ENCODE assay signal across 8 cellular contexts in the genomic region with DNA sequence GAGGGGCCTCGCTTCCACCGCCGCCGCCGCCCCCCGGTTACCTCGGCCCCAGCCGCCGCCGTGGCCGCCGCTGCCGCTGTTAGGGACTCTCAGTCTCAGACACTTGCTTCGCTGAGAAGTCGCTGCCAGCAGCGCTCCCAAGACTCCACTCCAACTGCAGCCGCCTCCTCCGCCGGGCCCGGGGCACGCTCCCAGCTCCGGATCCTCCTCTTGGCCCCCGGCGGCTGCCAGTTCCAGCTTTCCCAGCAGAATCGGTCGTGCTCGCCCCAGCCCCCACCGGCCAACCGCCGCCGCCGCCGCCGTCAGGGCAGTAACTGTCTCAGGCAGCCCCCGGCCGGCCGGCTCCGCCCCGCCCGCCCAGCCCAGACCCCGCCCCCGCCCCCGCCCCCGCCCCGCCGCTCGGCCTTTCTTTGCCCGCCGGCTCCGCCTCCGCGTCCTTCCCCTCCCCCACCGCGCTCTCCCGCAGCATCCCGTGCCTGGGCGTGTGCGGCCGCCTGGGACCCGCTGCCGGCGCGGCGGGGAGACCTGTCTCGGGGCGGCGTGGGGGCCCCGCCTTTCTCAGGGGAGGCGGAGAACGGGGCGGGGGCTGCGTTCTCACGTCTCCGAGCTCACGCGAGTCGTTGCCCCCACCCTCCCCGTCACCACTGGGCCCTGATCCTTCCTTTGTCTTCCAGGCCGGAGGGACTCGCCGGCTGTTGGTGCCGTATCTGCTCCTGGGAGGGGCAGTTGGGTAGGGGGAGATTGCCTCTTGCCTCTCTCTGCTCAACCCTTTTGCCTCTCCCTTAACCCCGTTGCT. TPM values are rescaled to one million over a fixed set of nuclear protein-coding genes. Genes with fewer than 3 reads are reported as not detected.
DNase-seq lines count a peak whose midpoint lies in the region; ATAC-seq and TF ChIP-seq lines count a peak whose summit lies in the region.

ANKRD50 (minus strand) TSS at position 316 of the 796 bp plus-strand sequence. CDS start 2,221 bp downstream, outside the sequence.

- H3K27me3 Mint-ChIP-seq in natural killer cell (ENCODE audit: low read depth in 2 of 2) = no peaks in the 10 kb centered on the region
- H3K27me3 Mint-ChIP-seq in stimulated activated naive CD8-positive, alpha-beta T cell treated with anti-CD3 and anti-CD28 coated beads, Interleukin-15, Interleukin-2, amounts not matched to agents 100 ng/mL and 50 ng/mL, for 24 hours = peaks cover 3% of the 10 kb centered on the region

- H3K4me3 Mint-ChIP-seq in natural killer cell = peak within 1 kb of the TSS; percentile 96
- peak within 1 kb of the TSS; percentile 86 for H3K4me3 Mint-ChIP-seq in stimulated activated naive CD8-positive, alpha-beta T cell treated with anti-CD3 and anti-CD28 coated beads, Interleukin-15, Interleukin-2, amounts not matched to agents 100 ng/mL and 50 ng/mL, for 24 hours

- intact Hi-C loops in natural killer cell (cut with micrococcal nuclease) = no loop called here

- peaks cover 0 to 14% of the 10 kb centered on the region in 2 donors for H3K4me1 Mint-ChIP-seq in natural killer cell
- peaks cover 7% of the 10 kb centered on the region for H3K4me1 Mint-ChIP-seq in stimulated activated naive CD8-positive, alpha-beta T cell treated with anti-CD3 and anti-CD28 coated beads, Interleukin-15, Interleukin-2, amounts not matched to agents 100 ng/mL and 50 ng/mL, for 24 hours (ENCODE audit: low read depth)

- peak within 1 kb of the TSS in 1 of 2 donors; percentile 76 for H3K27ac Mint-ChIP-seq in natural killer cell
- H3K27ac Mint-ChIP-seq in stimulated activated naive CD8-positive, alpha-beta T cell treated with anti-CD3 and anti-CD28 coated beads, Interleukin-15, Interleukin-2, amounts not matched to agents 100 ng/mL and 50 ng/mL, for 24 hours = peak within 1 kb of the TSS; percentile 63

- no peaks in the 10 kb centered on the region for H3K36me3 Mint-ChIP-seq in natural killer cell
- H3K36me3 Mint-ChIP-seq in stimulated activated naive CD8-positive, alpha-beta T cell treated with anti-CD3 and anti-CD28 coated beads, Interleukin-15, Interleukin-2, amounts not matched to agents 100 ng/mL and 50 ng/mL, for 24 hours (ENCODE audit: low read depth) = no peaks in the 10 kb centered on the region

- peak; percentile 76 for ATAC-seq in GM21723 (IDR thresholded peaks at IDR 0.05; ENCODE audit: unreplicated experiment)
- peak; percentile 80 to 88 (median 85) for ATAC-seq in natural killer cell

- H3K9me3 Mint-ChIP-seq in natural killer cell = no peaks in the 10 kb centered on the region
- no peaks in the 10 kb centered on the region for H3K9me3 Mint-ChIP-seq in stimulated activated naive CD8-positive, alpha-beta T cell treated with anti-CD3 and anti-CD28 coated beads, Interleukin-15, Interleukin-2, amounts not matched to agents 100 ng/mL and 50 ng/mL, for 24 hours

- no peak for TF ChIP-seq CTCF in fibroblast of pulmonary artery (IDR thresholded peaks at IDR 0.05; ENCODE audit: low read length, missing control alignments)
- TF ChIP-seq CTCF in natural killer cell (IDR thresholded peaks at IDR 0.05) = no peak

- peak within 1 kb of the TSS; percentile 64 for H3K4me3 ChIP-seq in Jurkat, Clone E6-1 (ENCODE audit: low read length)
- H3K4me3 ChIP-seq in fibroblast of pulmonary artery (replicated peaks; ENCODE audit: low read depth, low read length) = peak within 1 kb of the TSS; percentile 90

- DNase-seq in DMS79 (lab: John Stamatoyannopoulos, UW) (peak; percentile 54), fibroblast of pulmonary artery (ENCODE audit: low read depth) (peak; percentile 98), natural killer cell (peak; percentile 67)
- DNase-seq in Jurkat, Clone E6-1 (ENCODE audit: low read depth, low spot score) = peak; percentile 81
- peak; percentile 32 for DNase-seq in activated effector memory CD4-positive, alpha-beta T cell treated with Interleukin-2 at 50 U/mL for 16 hours

TF ChIP-seq in PFSK-1, 5 proteins besides CTCF, POLR2A, EP300 and RAD21:
- no peak for TF ChIP-seq REST (IDR thresholded peaks at IDR 0.05; ENCODE audit: insufficient read depth in 1 of 2, low read depth in 2 of 2, low read length in 2 of 2)
- TF ChIP-seq POLR2AphosphoS5 (IDR thresholded peaks at IDR 0.05; ENCODE audit: low read depth, low read length) = peak; percentile 64
- peak; percentile 42 for TF ChIP-seq FOXP2 (optimal IDR thresholded peaks at IDR 0.05; ENCODE audit: borderline replicate concordance, extremely low read depth, extremely low read length, insufficient read depth)
- TF ChIP-seq SIN3A (IDR thresholded peaks at IDR 0.05; ENCODE audit: borderline replicate concordance, insufficient read depth, low read length) = no peak
- peak; percentile 46; the same call in 1 of the 2 replicates for TF ChIP-seq TAF1 (IDR thresholded peaks at IDR 0.05; ENCODE audit: borderline replicate concordance, insufficient read depth, low read length)

RNA-seq across cellular contexts. Expression of gene ANKRD50, which starts in this region (rescaled TPM):
- 8.7 TPM for polyA plus RNA-seq in Jurkat, Clone E6-1 (2012; ENCODE audit: insufficient read depth, insufficient read length)
- 4.9 TPM for polyA plus RNA-seq in PFSK-1 (2012; ENCODE audit: insufficient read length, low read depth)
- total RNA-seq in natural killer cell = 1 to 10 TPM in 1 of 3 donors, under 1 TPM in 2; 0.82 to 1.3 (median 0.90) TPM

Comparison
In these comparisons a context has a peak if more than half of its experiments do, and no peak if none do; other contexts are left out.
1. Peak in every context shown above with its lines: DNase-seq, ATAC-seq and H3K4me3 ChIP-seq.
2. DNase-seq: peak in every context shown above with its lines; median percentile 98 in fibroblast of pulmonary artery; 81 in Jurkat, Clone E6-1; 67 in natural killer cell; 54 in DMS79; 32 in activated effector memory CD4-positive, alpha-beta T cell treated with Interleukin-2 at 50 U/mL for 16 hours.